In the genomic region with DNA sequence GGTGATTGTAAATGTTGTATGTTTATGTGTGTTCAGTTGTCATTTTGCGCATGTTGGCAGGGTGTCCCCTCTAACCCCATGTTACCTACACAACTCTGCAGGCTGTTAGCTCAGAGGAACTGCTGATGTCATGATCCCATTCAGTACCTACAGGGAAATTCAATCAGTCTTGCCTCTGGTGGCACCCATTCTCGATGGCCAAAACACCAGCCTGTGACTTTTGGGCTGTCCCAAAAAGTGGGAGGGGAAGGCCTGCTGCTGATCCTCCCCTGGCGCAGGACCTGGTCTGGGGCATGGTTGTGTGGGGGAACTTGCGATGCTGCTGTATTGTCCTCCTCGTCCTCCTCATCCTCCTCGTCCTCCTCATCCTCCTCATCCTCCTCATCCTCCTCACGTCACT, we compare ENCODE assay signal across 21 cellular contexts.
DNase-seq lines count a peak whose midpoint lies in the region; ATAC-seq and TF ChIP-seq lines count a peak whose summit lies in the region.
"Had no signal": no experiment of that assay in that cellular context is flagged by ENCODE, and none has a peak within 500 bp of the region (broad histone marks: within the 10 kb centered on the region; RNA-seq: fewer than 3 reads in every experiment).

No MANE protein-coding gene starts in this region.

- peak in 1 of 2 donors; percentile 12 for ATAC-seq in activated T-cell treated with anti-CD3 and anti-CD28 coated beads, Interleukin-2, amount 50 U/mL, for 72 hours (replicated peaks in 1 of 2)
- no peak for ATAC-seq in GM18858 (IDR thresholded peaks at IDR 0.05; ENCODE audit: unreplicated experiment)
- no peak for ATAC-seq in esophagus mucosa
- ATAC-seq: Panc1 had no signal

- H3K27me3 ChIP-seq in SJCRH30 = no peaks in the 10 kb centered on the region
- H3K27me3 ChIP-seq: BLaER1 treated with 17β-estradiol and CSF1 and Interleukin-3, amounts not matched to agents 10 nM and 100 nM had no signal

- no peak overlapping the region for H3K4me3 ChIP-seq in SJCRH30
- H3K4me3 ChIP-seq: BLaER1 treated with 17β-estradiol and CSF1 and Interleukin-3, amounts not matched to agents 10 nM and 100 nM; GM23338; HAP-1 had no signal

- no peak overlapping the region for H3K4me3 Mint-ChIP-seq in activated T-cell treated with anti-CD3 and anti-CD28 coated beads, Interleukin-2, amount 50 U/mL, for 72 hours
- peak overlapping the region; percentile 65 for H3K4me3 Mint-ChIP-seq in neural crest cell
- H3K4me3 Mint-ChIP-seq: CD4-positive, alpha-beta memory T cell; GM23338; IgD-negative memory B cell had no signal

- H3K4me1 Mint-ChIP-seq in activated T-cell treated with anti-CD3 and anti-CD28 coated beads, Interleukin-2, amount 50 U/mL, for 72 hours (ENCODE audit: low read depth) = no peaks in the 10 kb centered on the region
- peaks cover 29% of the 10 kb centered on the region for H3K4me1 Mint-ChIP-seq in neural crest cell
- H3K4me1 Mint-ChIP-seq: CD4-positive, alpha-beta memory T cell; IgD-negative memory B cell had no signal

- H3K27me3 Mint-ChIP-seq in activated T-cell treated with anti-CD3 and anti-CD28 coated beads, Interleukin-2, amount 50 U/mL, for 72 hours (ENCODE audit: low read depth) = no peaks in the 10 kb centered on the region
- no peaks in the 10 kb centered on the region for H3K27me3 Mint-ChIP-seq in neural crest cell (ENCODE audit: low read depth)
- H3K27me3 Mint-ChIP-seq: IgD-negative memory B cell had no signal

- H3K9me3 ChIP-seq in SJCRH30 (replicated peaks) = no peaks in the 10 kb centered on the region
- H3K9me3 ChIP-seq: BLaER1 treated with 17β-estradiol and CSF1 and Interleukin-3, amounts not matched to agents 10 nM and 100 nM; HAP-1 had no signal

- H3K4me1 ChIP-seq in SJCRH30 = no peaks in the 10 kb centered on the region
- H3K4me1 ChIP-seq: HAP-1 had no signal

- peak overlapping the region; percentile 41 for H3K27ac Mint-ChIP-seq in activated T-cell treated with anti-CD3 and anti-CD28 coated beads, Interleukin-2, amount 50 U/mL, for 72 hours
- no peak overlapping the region for H3K27ac Mint-ChIP-seq in neural crest cell (ENCODE audit: unreplicated experiment)
- H3K27ac Mint-ChIP-seq: GM23338 had no signal

- DNase-seq in activated T-cell treated with anti-CD3 and anti-CD28 coated beads, Interleukin-2, amount 50 U/mL, for 72 hours = no peak
- no peak for DNase-seq in activated T-cell treated with anti-CD3 and anti-CD28 coated beads, Interleukin-2, amount 50 U/mL, for 1 hour
- DNase-seq in neural crest cell (ENCODE audit: low read depth, low spot score) (no peak), SJCRH30 (no peak), NCI-H524 treated with DMSO at 0.1 percent for 48 hours (lab: John Stamatoyannopoulos, UW) (no peak)
- DNase-seq: CD4-positive, alpha-beta memory T cell; NCI-H1105; NCI-H146; NCI-H2029; NCI-H2227 treated with DMSO at 0.1 percent for 48 hours; NCI-H524; NCI-H82; SIG-M5 had no signal

- H3K36me3 ChIP-seq in SJCRH30 = no peaks in the 10 kb centered on the region
- H3K36me3 ChIP-seq: HAP-1 had no signal

- peak overlapping the region; percentile 61 for H3K27ac ChIP-seq in cingulate gyrus (ENCODE audit: low read depth, low read length)
- no peak overlapping the region for H3K27ac ChIP-seq in SJCRH30
- H3K27ac ChIP-seq: BLaER1 treated with 17β-estradiol and CSF1 and Interleukin-3, amounts not matched to agents 10 nM and 100 nM had no signal

- TF ChIP-seq CTCF in neural crest cell (conservative IDR thresholded peaks at IDR 0.05) = no peak

- no peaks in the 10 kb centered on the region for H3K9me3 Mint-ChIP-seq in activated T-cell treated with anti-CD3 and anti-CD28 coated beads, Interleukin-2, amount 50 U/mL, for 72 hours
- H3K9me3 Mint-ChIP-seq in neural crest cell = no peaks in the 10 kb centered on the region
- H3K9me3 Mint-ChIP-seq: IgD-negative memory B cell had no signal

- H3K36me3 Mint-ChIP-seq in activated T-cell treated with anti-CD3 and anti-CD28 coated beads, Interleukin-2, amount 50 U/mL, for 72 hours (ENCODE audit: insufficient read depth in 2 of 2) = no peaks in the 10 kb centered on the region
- peaks cover 36% of the 10 kb centered on the region for H3K36me3 Mint-ChIP-seq in neural crest cell (ENCODE audit: low read depth)
- H3K36me3 Mint-ChIP-seq: CD4-positive, alpha-beta memory T cell had no signal
